9 cellular contexts compared by ENCODE assay signal in genomic region chr17:77145635-77146632, GRCh38. TPM values are rescaled to one million over a fixed set of nuclear protein-coding genes. Genes with fewer than 3 reads are reported as not detected.
DNase-seq lines count a peak whose midpoint lies in the region; ATAC-seq and TF ChIP-seq lines count a peak whose summit lies in the region.
"Had no signal": no experiment of that assay in that cellular context is flagged by ENCODE, and none has a peak within 500 bp of the region (broad histone marks: within the 10 kb centered on the region; RNA-seq: fewer than 3 reads in every experiment).

No MANE protein-coding gene starts in this region.

- DNase-seq in NCI-H2107 treated with DMSO at 0.1 percent for 48 hours (lab: John Stamatoyannopoulos, UW; ENCODE audit: unreplicated experiment) (peak; percentile 63), NCI-H2107 (lab: John Stamatoyannopoulos, UW) (no peak), mucosa of descending colon (peak in 2 of 3 donors; percentile 56 to 68), NCI-H1930 (lab: John Stamatoyannopoulos, UW) (no peak)

- intact Hi-C loops in mucosa of descending colon (cut with DNase I, micrococcal nuclease) = no loop called here

- H3K4me1 ChIP-seq in OCI-LY3 (ENCODE audit: low read length) (peaks cover 64% of the 10 kb centered on the region), duodenal mucosa (ENCODE audit: control insufficient read depth in 1 of 2, insufficient read depth in 2 of 2, low read length in 2 of 2) (peaks cover 34% of the 10 kb centered on the region in 2 donors), mucosa of descending colon (ENCODE audit: low read depth) (peaks cover 16% of the 10 kb centered on the region), urinary bladder (ENCODE audit: insufficient read depth) (no peaks in the 10 kb centered on the region)

- no peak overlapping the region for H2AFZ ChIP-seq in OCI-LY3 (ENCODE audit: low read depth, low read length)

- H3K9ac ChIP-seq in OCI-LY3 (ENCODE audit: low read length) (peak overlapping the region; percentile 24), duodenal mucosa (ENCODE audit: low read depth in 1 of 2, low read length in 2 of 2) (peak overlapping the region; percentile 33 to 51)

- TF ChIP-seq CTCF in OCI-LY3 (IDR thresholded peaks at IDR 0.05; ENCODE audit: low read depth, low read length) (no peak), mucosa of descending colon (IDR thresholded peaks at IDR 0.05) (no peak)

- H3K27ac ChIP-seq in OCI-LY3 (ENCODE audit: low read length) (no peak overlapping the region), duodenal mucosa (ENCODE audit: low read depth, low read length) (peak overlapping the region; percentile 86), urinary bladder (ENCODE audit: low read depth) (peak overlapping the region; percentile 52)
- H3K27ac ChIP-seq: C4-2B had no signal

- H3K9me3 ChIP-seq in OCI-LY3 (ENCODE audit: insufficient read depth, low read length) (no peaks in the 10 kb centered on the region), duodenal mucosa (ENCODE audit: control insufficient read depth in 1 of 2, low read length in 2 of 2) (no peaks in the 10 kb centered on the region), mucosa of descending colon (no peaks in the 10 kb centered on the region)

- peaks cover 56% of the 10 kb centered on the region for H3K79me2 ChIP-seq in OCI-LY3 (ENCODE audit: low read length)

- H3K27me3 ChIP-seq in OCI-LY3 (ENCODE audit: low read depth, low read length) (no peaks in the 10 kb centered on the region), duodenal mucosa (ENCODE audit: control insufficient read depth in 1 of 2, insufficient read depth in 2 of 2, low read length in 2 of 2) (no peaks in the 10 kb centered on the region)

- peaks cover 64% of the 10 kb centered on the region for H3K36me3 ChIP-seq in OCI-LY3 (replicated peaks; ENCODE audit: low read depth, low read length)
- H3K36me3 ChIP-seq in duodenal mucosa (ENCODE audit: control insufficient read depth in 1 of 2, insufficient read depth in 2 of 2, low read length in 2 of 2) = peaks cover 11 to 25% of the 10 kb centered on the region in 2 donors
- no peaks in the 10 kb centered on the region for H3K36me3 ChIP-seq in mucosa of descending colon (ENCODE audit: low read depth)
- H3K36me3 ChIP-seq in urinary bladder (ENCODE audit: insufficient read depth) = no peaks in the 10 kb centered on the region

- peaks cover 31% of the 10 kb centered on the region for H4K20me1 ChIP-seq in OCI-LY3 (ENCODE audit: insufficient read depth, low read length)

- peak; percentile 50 for ATAC-seq in mucosa of descending colon
- ATAC-seq in HG03097 (IDR thresholded peaks at IDR 0.05; ENCODE audit: low FRiP score, unreplicated experiment) = no peak

- H3K4me3 ChIP-seq in OCI-LY3 (ENCODE audit: low read length) = peak overlapping the region; percentile 61
- peak overlapping the region; percentile 23 to 46 for H3K4me3 ChIP-seq in duodenal mucosa (ENCODE audit: low read depth in 1 of 2, low read length in 2 of 2)
- no peak overlapping the region for H3K4me3 ChIP-seq in mucosa of descending colon
- H3K4me3 ChIP-seq in urinary bladder (ENCODE audit: low read depth, low read length) = no peak overlapping the region

- WGBS in urinary bladder = 45% methylated on average over 13 of the region's 13 CpGs

- H3K4me2 ChIP-seq in OCI-LY3 (ENCODE audit: low read length) = peak overlapping the region; percentile 74

RNA-seq across cellular contexts. Expression of gene SEC14L1, which starts 5.2 kb away (rescaled TPM):
- total RNA-seq in mucosa of descending colon (10 to 100 TPM; 24.5 to 44.6 (median 44.0) TPM), urinary bladder (50.9 TPM)
- polyA plus RNA-seq in urinary bladder = 48.9 TPM

Comparison
In these comparisons a context has a peak if more than half of its experiments do, and no peak if none do; other contexts are left out.
1. DNase-seq: peak in NCI-H2107 treated with DMSO at 0.1 percent for 48 hours (single experiment) and mucosa of descending colon (2 of 3); none in NCI-H2107 (single experiment) and NCI-H1930 (0 of 2).
2. H3K4me3 ChIP-seq: peak in OCI-LY3 (single experiment) and duodenal mucosa (2 of 2); none in mucosa of descending colon (single experiment) and urinary bladder (single experiment).